ENCODE assay signal across 2 cellular contexts in genomic region chr16:31916056-31916488, GRCh38.
TF ChIP-seq lines count a peak whose summit lies in the region.

No MANE protein-coding gene starts in this region.

TF ChIP-seq in IMR-90, 13 proteins besides CTCF, POLR2A, EP300 and RAD21:
- TF ChIP-seq MAFK (IDR thresholded peaks at IDR 0.05; ENCODE audit: low read depth, low read length) (no peak), SMC3 (IDR thresholded peaks at IDR 0.05; ENCODE audit: low read depth, low read length) (no peak), FOS (IDR thresholded peaks at IDR 0.05; ENCODE audit: low read depth, low read length) (no peak), MXI1 (IDR thresholded peaks at IDR 0.05; ENCODE audit: borderline replicate concordance, low read depth, low read length) (no peak), NFE2L2 (IDR thresholded peaks at IDR 0.05; ENCODE audit: low read depth, low read length) (no peak), CEBPB (IDR thresholded peaks at IDR 0.05; ENCODE audit: low read depth, low read length) (no peak), RCOR1 (IDR thresholded peaks at IDR 0.05; ENCODE audit: insufficient replicate concordance, low read length) (no peak), RFX5 (IDR thresholded peaks at IDR 0.05; ENCODE audit: low read depth, low read length) (no peak), CHD1 (IDR thresholded peaks at IDR 0.05; ENCODE audit: low read depth, low read length) (no peak), MAZ (IDR thresholded peaks at IDR 0.05; ENCODE audit: borderline replicate concordance, low read depth, low read length) (no peak), ELK1 (IDR thresholded peaks at IDR 0.05; ENCODE audit: borderline replicate concordance, low read depth, low read length) (no peak), BHLHE40 (IDR thresholded peaks at IDR 0.05; ENCODE audit: low read depth, low read length) (no peak), USF2 (IDR thresholded peaks at IDR 0.05; ENCODE audit: low read depth, low read length) (no peak)
TF ChIP-seq in IMR-90: peak in this region for 0.

TF ChIP-seq in HEK293T, 16 proteins besides CTCF, POLR2A, EP300 and RAD21:
- TF ChIP-seq ELF4 (IDR thresholded peaks at IDR 0.05) (no peak), HDGF (IDR thresholded peaks at IDR 0.05; ENCODE audit: borderline replicate concordance) (no peak), ARNT (IDR thresholded peaks at IDR 0.05) (no peak), FOXM1 (IDR thresholded peaks at IDR 0.05; ENCODE audit: borderline replicate concordance) (no peak), NFRKB (IDR thresholded peaks at IDR 0.05) (no peak), SUZ12 (IDR thresholded peaks at IDR 0.05) (no peak), FOXA1 (IDR thresholded peaks at IDR 0.05) (no peak), PKNOX1 (IDR thresholded peaks at IDR 0.05) (no peak), CTBP1 (IDR thresholded peaks at IDR 0.05; ENCODE audit: borderline replicate concordance) (no peak), SP1 (IDR thresholded peaks at IDR 0.05) (no peak), L3MBTL2 (conservative IDR thresholded peaks at IDR 0.05) (no peak), ZNF384 (IDR thresholded peaks at IDR 0.05) (no peak), TARDBP (IDR thresholded peaks at IDR 0.05) (no peak), FOXK2 (IDR thresholded peaks at IDR 0.05) (no peak)
